In the genomic region with DNA sequence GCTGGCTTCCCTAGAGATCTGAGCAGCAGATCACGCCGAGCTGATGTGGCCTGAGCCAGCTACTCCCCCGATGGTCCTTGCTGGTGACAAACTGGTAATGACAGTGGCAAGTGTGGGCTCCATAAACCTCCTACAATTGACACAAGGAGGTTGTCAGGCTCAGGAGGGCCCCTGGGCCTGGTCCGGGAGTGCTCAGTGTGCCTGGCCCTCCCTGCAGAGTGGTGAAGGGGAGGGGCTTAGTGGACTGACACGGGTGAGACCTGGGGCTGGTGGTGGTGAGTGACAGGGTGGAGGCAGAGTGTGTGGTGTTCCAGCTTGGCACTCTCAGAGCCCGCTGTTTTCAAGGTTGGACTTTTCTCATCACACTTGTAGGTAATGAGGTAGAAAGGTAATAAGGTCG, we compare ENCODE assay signal across 17 cellular contexts. TPM values are rescaled to one million over a fixed set of nuclear protein-coding genes. Genes with fewer than 3 reads are reported as not detected.
DNase-seq lines count a peak whose midpoint lies in the region; ATAC-seq and TF ChIP-seq lines count a peak whose summit lies in the region.
"Had no signal": no experiment of that assay in that cellular context is flagged by ENCODE, and none has a peak within 500 bp of the region (broad histone marks: within the 10 kb centered on the region; RNA-seq: fewer than 3 reads in every experiment).

No MANE protein-coding gene starts in this region.

- H2BK12ac ChIP-seq in neuronal stem cell (ENCODE audit: low read length), result no peak overlapping the region

- H4K91ac ChIP-seq in neuronal stem cell (ENCODE audit: low read depth, low read length, poor library complexity), result no peak overlapping the region

- H4K8ac ChIP-seq in neuronal stem cell (ENCODE audit: low read depth, low read length), result no peak overlapping the region

- H3K36me3 Mint-ChIP-seq in GM23338 (ENCODE audit: low read depth) (0 out of 3 replicates have a peak, but pooled peaks cover 3% of the 10 kb centered on the region), endodermal cell (ENCODE audit: low read depth) (peaks cover 2% of the 10 kb centered on the region)
- H3K36me3 Mint-ChIP-seq: CD14-positive monocyte; CD4-positive, alpha-beta memory T cell had no signal

- no peak overlapping the region for H3K27ac ChIP-seq in GM23338 (ENCODE audit: low read depth)
- H3K27ac ChIP-seq in endodermal cell (ENCODE audit: low read depth, low read length), result no peak overlapping the region
- no peak overlapping the region for H3K27ac ChIP-seq in neuronal stem cell (replicated peaks; ENCODE audit: low read length)
- H3K27ac ChIP-seq: BLaER1 had no signal

- H3K27me3 ChIP-seq in GM23338 (ENCODE audit: insufficient read depth) (no peaks in the 10 kb centered on the region), endodermal cell (ENCODE audit: control insufficient read depth, insufficient read depth, low read length, poor library complexity, severe bottlenecking) (no peaks in the 10 kb centered on the region), neuronal stem cell (ENCODE audit: control insufficient read depth in 3 of 3, insufficient read depth in 3 of 3, low read depth in 1 of 3, low read length in 3 of 3) (no peaks in the 10 kb centered on the region)
- H3K27me3 ChIP-seq: BLaER1 had no signal

- H3K27me3 Mint-ChIP-seq in GM23338 (ENCODE audit: insufficient read depth, low read depth, poor library complexity) (peaks cover 6% of the 10 kb centered on the region), endodermal cell (ENCODE audit: insufficient read depth) (no peaks in the 10 kb centered on the region)
- H3K27me3 Mint-ChIP-seq: CD4-positive, alpha-beta memory T cell had no signal

- no peak overlapping the region for H2BK120ac ChIP-seq in neuronal stem cell (ENCODE audit: low read depth, low read length)

- H3K4me3 ChIP-seq in GM23338 (no peak overlapping the region), endodermal cell (ENCODE audit: low read length) (no peak overlapping the region), neuronal stem cell (ENCODE audit: low read length in 2 of 2) (no peak overlapping the region)
- H3K4me3 ChIP-seq: BLaER1, GM12878, HAP-1 had no signal

- H3K4me1 Mint-ChIP-seq in GM23338 (peaks cover 19% of the 10 kb centered on the region), endodermal cell (peaks cover 10% of the 10 kb centered on the region)

- H3K9me3 Mint-ChIP-seq in GM23338 (no peaks in the 10 kb centered on the region; the same call in 1 of the 3 replicates), endodermal cell (no peaks in the 10 kb centered on the region)
- H3K9me3 Mint-ChIP-seq: CD14-positive monocyte; CD4-positive, alpha-beta memory T cell had no signal

- no peak overlapping the region for H3K23ac ChIP-seq in neuronal stem cell (ENCODE audit: low read depth, low read length, poor library complexity)

- H3K4me2 ChIP-seq in GM23338 (no peak overlapping the region), neuronal stem cell (ENCODE audit: insufficient read depth, low read length, poor library complexity, severe bottlenecking) (no peak overlapping the region)
- H3K4me2 ChIP-seq: BLaER1 had no signal

- H3K27ac Mint-ChIP-seq in GM23338 (no peak overlapping the region), endodermal cell (no peak overlapping the region)

- H3K36me3 ChIP-seq in GM23338 (ENCODE audit: insufficient read depth) (no peaks in the 10 kb centered on the region), endodermal cell (ENCODE audit: control insufficient read depth, insufficient read depth, low read length) (no peaks in the 10 kb centered on the region), neuronal stem cell (replicated peaks in 1 of 2; ENCODE audit: control insufficient read depth in 2 of 2, insufficient read depth in 2 of 2, low read length in 2 of 2) (peaks cover 3 to 6% of the 10 kb centered on the region in 2 donors)
- H3K36me3 ChIP-seq: BLaER1, HAP-1 had no signal

- no peaks in the 10 kb centered on the region for H3K9me2 ChIP-seq in GM23338 (ENCODE audit: insufficient read depth)

- H3K4ac ChIP-seq in neuronal stem cell (ENCODE audit: low read length), result no peak overlapping the region

- H3K14ac ChIP-seq in neuronal stem cell (ENCODE audit: low read length), result peak overlapping the region; percentile 75

- peak; percentile 54 for DNase-seq in activated effector memory CD4-positive, alpha-beta T cell treated with anti-CD3 and anti-CD28 coated beads, Interleukin-2, amount 50 U/mL, for 16 hours
- DNase-seq in activated effector memory CD4-positive, alpha-beta T cell treated with Interleukin-2 at 50 U/mL for 16 hours, result no peak
- DNase-seq in GM23338 (ENCODE audit: low spot score), result no peak
- DNase-seq in endodermal cell, result peak; percentile 46
- DNase-seq in neuronal stem cell (ENCODE audit: low spot score), result no peak
- DNase-seq in NOMO-1 (lab: John Stamatoyannopoulos, UW; ENCODE audit: unreplicated experiment in 2 of 2), result no peak
- DNase-seq in HT-29 (ENCODE audit: low spot score), result no peak
- DNase-seq: 8988T; Calu3; CD4-positive, alpha-beta memory T cell; DMS79 treated with DMSO at 0.1 percent for 48 hours; IMR-90 had no signal

- TF ChIP-seq CTCF in GM23338 (conservative IDR thresholded peaks at IDR 0.05; ENCODE audit: low read depth in 2 of 2) (no peak), endodermal cell (conservative IDR thresholded peaks at IDR 0.05) (no peak)

- H2BK15ac ChIP-seq in neuronal stem cell (ENCODE audit: low read length), result peak overlapping the region; percentile 23

- no peak overlapping the region for H3K9ac ChIP-seq in endodermal cell (ENCODE audit: extremely low read depth, low read length, poor library complexity, severe bottlenecking)
- H3K9ac ChIP-seq in neuronal stem cell (ENCODE audit: low read depth, low read length, poor library complexity), result no peak overlapping the region
- H3K9ac ChIP-seq: BLaER1 had no signal

- H4K20me1 ChIP-seq in GM23338 (replicated peaks; ENCODE audit: insufficient read depth), result no peaks in the 10 kb centered on the region; the same call in 1 of the 2 replicates
- H4K20me1 ChIP-seq: BLaER1 had no signal

- H3K4me1 ChIP-seq in GM23338 (ENCODE audit: insufficient read depth) (peaks cover 10% of the 10 kb centered on the region), endodermal cell (ENCODE audit: control insufficient read depth, insufficient read depth, low read length) (no peaks in the 10 kb centered on the region), neuronal stem cell (ENCODE audit: control insufficient read depth in 2 of 2, insufficient read depth in 1 of 2, low read depth in 1 of 2, low read length in 2 of 2) (peaks cover 0 to 2% of the 10 kb centered on the region in 2 donors)

- WGBS in endodermal cell (ENCODE audit: insufficient coverage in 1 of 2, insufficient read length in 1 of 2), 2 experiments, result 81 to 83% methylated on average over 4 to 7 of the region's 7 CpGs
- no CpG with 5 or more reads among the region's 7 CpGs for WGBS in neuronal stem cell (ENCODE audit: extremely low coverage in 2 of 2, insufficient read length in 2 of 2, insufficient replicate concordance in 1 of 2), 2 donors

- H3K79me2 ChIP-seq in GM23338 (replicated peaks; ENCODE audit: insufficient read depth), result no peaks in the 10 kb centered on the region

- no peak overlapping the region for H2AFZ ChIP-seq in GM23338
- H2AFZ ChIP-seq in neuronal stem cell (ENCODE audit: low read length), result no peak overlapping the region

- peaks cover 10% of the 10 kb centered on the region; the same call in 1 of the 2 replicates for H3F3A ChIP-seq in GM23338 (replicated peaks; ENCODE audit: low read depth)

- ATAC-seq in GM23338 (peak; percentile 19), GM21390 (IDR thresholded peaks at IDR 0.05; ENCODE audit: unreplicated experiment) (no peak)
- ATAC-seq: GM12878 had no signal

- H3K9me3 ChIP-seq in endodermal cell (ENCODE audit: control insufficient read depth, low read length) (no peaks in the 10 kb centered on the region), neuronal stem cell (replicated peaks in 1 of 2; ENCODE audit: control insufficient read depth in 2 of 2, insufficient read depth in 1 of 2, low read depth in 1 of 2, low read length in 2 of 2) (no peaks in the 10 kb centered on the region)
- H3K9me3 ChIP-seq: BLaER1, HAP-1 had no signal

- H2AK5ac ChIP-seq in neuronal stem cell (ENCODE audit: low read depth, low read length), result peak overlapping the region; percentile 93

- no peak overlapping the region for H3K4me3 Mint-ChIP-seq in GM23338
- no peak overlapping the region for H3K4me3 Mint-ChIP-seq in endodermal cell
- H3K4me3 Mint-ChIP-seq: CD14-positive monocyte; CD4-positive, alpha-beta memory T cell had no signal

- peak overlapping the region; percentile 44 for H3K18ac ChIP-seq in neuronal stem cell (ENCODE audit: low read length)

- H2BK5ac ChIP-seq in neuronal stem cell (ENCODE audit: low read length), result no peak overlapping the region

- no peaks in the 10 kb centered on the region for H3K79me1 ChIP-seq in neuronal stem cell (ENCODE audit: low read depth, low read length)

TF ChIP-seq in GM23338, 12 proteins besides CTCF, POLR2A, EP300 and RAD21 (continues in another document):
- TF ChIP-seq STAT1 (IDR thresholded peaks at IDR 0.05; ENCODE audit: unreplicated experiment) (no peak), ZNF114 (CRISPR knock-in tag; IDR thresholded peaks at IDR 0.05) (no peak), JUNB (IDR thresholded peaks at IDR 0.05; ENCODE audit: unreplicated experiment) (no peak)
- TF ChIP-seq, protein P1, sequence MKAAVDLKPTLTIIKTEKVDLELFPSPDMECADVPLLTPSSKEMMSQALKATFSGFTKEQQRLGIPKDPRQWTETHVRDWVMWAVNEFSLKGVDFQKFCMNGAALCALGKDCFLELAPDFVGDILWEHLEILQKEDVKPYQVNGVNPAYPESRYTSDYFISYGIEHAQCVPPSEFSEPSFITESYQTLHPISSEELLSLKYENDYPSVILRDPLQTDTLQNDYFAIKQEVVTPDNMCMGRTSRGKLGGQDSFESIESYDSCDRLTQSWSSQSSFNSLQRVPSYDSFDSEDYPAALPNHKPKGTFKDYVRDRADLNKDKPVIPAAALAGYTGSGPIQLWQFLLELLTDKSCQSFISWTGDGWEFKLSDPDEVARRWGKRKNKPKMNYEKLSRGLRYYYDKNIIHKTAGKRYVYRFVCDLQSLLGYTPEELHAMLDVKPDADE (IDR thresholded peaks at IDR 0.05), result no peak

RNA-seq across cellular contexts. Expression of gene MPC1, which starts 22.7 kb away (rescaled TPM):
- 15.5 and 23.4 TPM in 2 replicates for total RNA-seq in GM23338 (2014; rRNA removed; shearing (Covaris generic))
- polyA plus RNA-seq in GM23338 (2016; fragmentation: Nextera tagmentation; extraction: Ambion mirVana), result 39.4 and 41.9 TPM in 2 replicates
- total RNA-seq in endodermal cell, result 1 to 10 TPM; 8.2 to 8.7 TPM
- 26.6 TPM for polyA plus RNA-seq in endodermal cell (2013, experiment 1 of 2)
- 30.0 TPM for polyA plus RNA-seq in endodermal cell (2013, experiment 2 of 2)
- 20.2 TPM for polyA plus RNA-seq in neuronal stem cell (2013, experiment 1 of 2)
- 21.1 TPM for polyA plus RNA-seq in neuronal stem cell (2013, experiment 2 of 2)
- 35.0 and 41.3 TPM in 2 replicates for total RNA-seq in HT-29 (2014; rRNA removed; shearing (Covaris generic))

Comparison
In these comparisons a context has a peak if more than half of its experiments do, and no peak if none do; other contexts are left out.
1. DNase-seq: peak in activated effector memory CD4-positive, alpha-beta T cell treated with anti-CD3 and anti-CD28 coated beads, Interleukin-2, amount 50 U/mL, for 16 hours (single experiment) and endodermal cell (single experiment); none in activated effector memory CD4-positive, alpha-beta T cell treated with Interleukin-2 at 50 U/mL for 16 hours (single experiment), GM23338 (single experiment), neuronal stem cell (single experiment), NOMO-1 (0 of 2) and HT-29 (single experiment).